Comparison of ENCODE assay signal across 11 cellular contexts in genomic region chr18:46754188-46754587, GRCh38. TPM values are rescaled to one million over a fixed set of nuclear protein-coding genes. Genes with fewer than 3 reads are reported as not detected.
DNase-seq lines count a peak whose midpoint lies in the region; ATAC-seq lines count a peak whose summit lies in the region.
"Had no signal": no experiment of that assay in that cellular context is flagged by ENCODE, and none has a peak within 500 bp of the region (broad histone marks: within the 10 kb centered on the region; RNA-seq: fewer than 3 reads in every experiment).

No MANE protein-coding gene starts in this region.

- no peak overlapping the region for H3K4me3 ChIP-seq in H7 (ENCODE audit: insufficient read depth, low read depth, low read length)
- H3K4me3 ChIP-seq: spleen had no signal

- no peaks in the 10 kb centered on the region for H3K36me3 Mint-ChIP-seq in memory B cell

- no peak overlapping the region for H3K4me3 Mint-ChIP-seq in memory B cell

- peak; percentile 84 for ATAC-seq in GM18867 (IDR thresholded peaks at IDR 0.05; ENCODE audit: unreplicated experiment)
- ATAC-seq in GM21717 (IDR thresholded peaks at IDR 0.05; ENCODE audit: unreplicated experiment) = peak; percentile 61
- ATAC-seq in HG03558 (IDR thresholded peaks at IDR 0.05; ENCODE audit: extremely low read depth, unreplicated experiment) = peak; percentile 64
- peak; percentile 14 for ATAC-seq in memory B cell (ENCODE audit: low read depth)

- no peaks in the 10 kb centered on the region for H3K36me3 ChIP-seq in H7 (replicated peaks; ENCODE audit: control insufficient read depth, insufficient read depth, low read length)
- H3K36me3 ChIP-seq: spleen had no signal

- peaks cover 27% of the 10 kb centered on the region for H3K27me3 Mint-ChIP-seq in memory B cell

- no peak for DNase-seq in memory B cell (ENCODE audit: low spot score in 2 of 2)
- DNase-seq in D341Med (ENCODE audit: low spot score) = no peak
- DNase-seq in posterior vena cava (ENCODE audit: low spot score) = no peak
- no peak for DNase-seq in stimulated activated naive CD4-positive, alpha-beta T cell treated with Interleukin-2 at 50 U/mL for 16 hours (lab: John Stamatoyannopoulos, UW)
- DNase-seq in H7 = no peak
- DNase-seq: NCI-H187 treated with DMSO at 0.1 percent for 48 hours, SK-N-SH, spleen had no signal

- H3K27me3 ChIP-seq in H7 (ENCODE audit: control insufficient read depth, insufficient read depth, low read length) = peaks cover 40% of the 10 kb centered on the region

- peaks cover 4% of the 10 kb centered on the region for H3K9me3 Mint-ChIP-seq in memory B cell

- no peak overlapping the region for H3K27ac Mint-ChIP-seq in memory B cell

- intact Hi-C loops in posterior vena cava (cut with DNase I) = no loop called here

- peaks cover 16% of the 10 kb centered on the region for H3K4me1 Mint-ChIP-seq in memory B cell

RNA-seq across cellular contexts. Expression of gene ST8SIA5, which starts 2.7 kb away (rescaled TPM):
- total RNA-seq in posterior vena cava = under 1 TPM; 0.14 to 0.42 TPM
- 0.38 and 0.52 TPM in 2 replicates for total RNA-seq in H7 (2014; rRNA removed; shearing (Covaris generic))

Comparison
In these comparisons a context has a peak if more than half of its experiments do, and no peak if none do; other contexts are left out.
1. ATAC-seq: peak in every context shown above with its lines; median percentile 84 in GM18867; 64 in HG03558; 61 in GM21717; 14 in memory B cell.